Comparison of ENCODE assay signal across 32 cellular contexts in the genomic region with DNA sequence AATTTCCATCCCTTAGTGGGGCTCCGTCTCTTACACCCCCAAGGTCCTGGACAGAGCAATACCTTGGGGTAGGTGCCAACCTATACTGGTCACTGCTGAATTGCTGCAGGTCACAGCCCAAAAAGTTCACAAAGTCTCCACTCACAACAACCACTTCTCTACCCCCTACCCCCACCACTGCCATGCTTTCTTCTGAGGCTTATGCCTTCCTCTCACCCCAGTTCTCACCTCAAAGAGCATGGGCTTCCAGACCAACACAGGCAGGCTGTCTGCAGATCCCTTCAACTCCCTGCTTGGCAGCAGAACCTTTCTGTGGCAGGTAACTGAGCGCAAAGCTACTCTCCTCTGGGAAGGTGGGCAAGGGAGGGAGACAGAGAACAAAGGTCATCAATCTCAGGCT. TPM values are rescaled to one million over a fixed set of nuclear protein-coding genes. Genes with fewer than 3 reads are reported as not detected.
"Had no signal": no experiment of that assay in that cellular context is flagged by ENCODE, and none has a peak within 500 bp of the region (broad histone marks: within the 10 kb centered on the region; RNA-seq: fewer than 3 reads in every experiment).

No MANE protein-coding gene starts in this region.

- H3K9me3 Mint-ChIP-seq: immature natural killer cell; naive thymus-derived CD4-positive, alpha-beta T cell; stimulated activated memory B cell treated with anti-CD40 and anti-IgM and Interleukin-4, amounts not matched to agents 10 μg/mL and 1 μg/mL and 100 μg/mL, for 72 hours had no signal

- H3K4me1 Mint-ChIP-seq: naive thymus-derived CD4-positive, alpha-beta T cell had no signal

- H3K27ac Mint-ChIP-seq: immature natural killer cell; nephron progenitor cell; neural progenitor cell; progenitor cell of endocrine pancreas; stimulated activated memory B cell treated with anti-CD40 and anti-IgM and Interleukin-4, amounts not matched to agents 10 μg/mL and 1 μg/mL and 100 μg/mL, for 72 hours had no signal

- ATAC-seq: heart left ventricle; mucosa of descending colon; naive thymus-derived CD4-positive, alpha-beta T cell; right cardiac atrium; stimulated activated memory B cell treated with anti-CD40 and anti-IgM and Interleukin-4, amounts not matched to agents 10 μg/mL and 1 μg/mL and 100 μg/mL, for 72 hours; stimulated activated naive CD8-positive, alpha-beta T cell treated with anti-CD3 and anti-CD28 coated beads, Interleukin-15, Interleukin-2, amounts not matched to agents 100 U/mL and 50 U/mL, for 24 hours; upper lobe of right lung had no signal

- DNase-seq: heart left ventricle; hypothalamus; immature natural killer cell; left ventricle myocardium inferior; mesendoderm; midbrain; mucosa of descending colon; naive thymus-derived CD4-positive, alpha-beta T cell; nephron progenitor cell; ovary; retina; right cardiac atrium; sigmoid colon; small intestine; spleen; stimulated activated CD4-positive, alpha-beta T cell treated with anti-CD3 and anti-CD28 coated beads, Interleukin-2, amount 100 ng/mL, for 48 hours; stimulated activated CD4-positive, alpha-beta T cell treated with anti-CD3 and anti-CD28 coated beads, Interleukin-4, amount 100 ng/mL, for 4 hours; stimulated activated CD8-positive, alpha-beta memory T cell treated with anti-CD3 and anti-CD28 coated beads, Interleukin-4, amount 100 ng/mL, for 48 hours; stimulated activated naive CD8-positive, alpha-beta T cell treated with anti-CD3 and anti-CD28 coated beads, Interleukin-15, Interleukin-2, amounts not matched to agents 100 U/mL and 50 U/mL, for 24 hours; stomach; tibial artery; trophoblast cell; upper lobe of right lung had no signal

- H3K36me3 Mint-ChIP-seq: immature natural killer cell; naive thymus-derived CD4-positive, alpha-beta T cell; neural progenitor cell; stimulated activated memory B cell treated with anti-CD40 and anti-IgM and Interleukin-4, amounts not matched to agents 10 μg/mL and 1 μg/mL and 100 μg/mL, for 72 hours had no signal

- H3K4me3 Mint-ChIP-seq: immature natural killer cell; naive thymus-derived CD4-positive, alpha-beta T cell; nephron progenitor cell; neural progenitor cell; stimulated activated memory B cell treated with anti-CD40 and anti-IgM and Interleukin-4, amounts not matched to agents 10 μg/mL and 1 μg/mL and 100 μg/mL, for 72 hours had no signal

RNA-seq across cellular contexts. Expression of a gene that starts 35.5 kb away (rescaled TPM):
- total RNA-seq: heart left ventricle; kidney epithelial cell; left ventricle myocardium inferior; lower leg skin; lung; mucosa of descending colon; myocyte; naive thymus-derived CD4-positive, alpha-beta T cell; omental fat pad; ovary; progenitor cell of endocrine pancreas; right cardiac atrium; sigmoid colon; spleen; stomach; thoracic aorta; upper lobe of right lung had no signal
